ENCODE assay signal across 8 cellular contexts in the genomic region with DNA sequence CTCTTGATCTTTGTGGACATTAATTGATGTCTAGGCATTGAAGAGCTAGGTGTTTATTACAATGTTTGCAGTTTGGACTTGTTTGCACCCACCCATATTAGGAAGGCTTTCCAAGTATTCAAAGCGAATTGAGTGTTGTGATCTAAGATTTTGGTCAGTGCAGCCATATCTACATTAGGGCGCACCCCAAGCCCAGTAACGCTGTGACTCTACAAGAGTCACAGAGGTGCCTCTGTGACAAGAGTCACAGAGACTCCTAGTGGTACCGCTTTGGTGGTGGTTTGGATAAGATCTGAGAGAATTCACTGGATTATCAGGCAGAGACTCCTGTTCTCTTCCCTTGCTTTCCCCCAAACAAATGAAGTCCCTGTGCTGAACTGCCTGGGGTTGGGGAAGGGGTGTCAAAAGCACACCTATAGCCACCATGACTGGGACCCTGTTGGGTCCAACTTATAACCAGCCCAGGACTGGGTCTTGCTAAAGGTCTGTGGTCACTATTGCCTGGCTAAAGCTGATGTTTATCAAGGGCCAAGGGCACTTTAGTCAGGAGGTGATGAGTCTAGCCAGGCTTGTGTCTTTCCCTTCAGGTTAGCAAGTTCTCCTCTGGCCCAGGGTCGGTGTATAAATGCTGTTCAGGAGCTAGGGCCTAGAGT.
A peak's percentile ranks its signal among the peaks of the same experiment; 100 is the strongest.
DNase-seq lines count a peak whose midpoint lies in the region; ATAC-seq and TF ChIP-seq lines count a peak whose summit lies in the region.

No MANE protein-coding gene starts in this region.

- ATAC-seq in Right ventricle myocardium superior (ENCODE audit: poor library complexity): no peak
- ATAC-seq in GM21717 (IDR thresholded peaks at IDR 0.05; ENCODE audit: unreplicated experiment): peak; percentile 95
- peak; percentile 66 for ATAC-seq in foreskin keratinocyte
- peak; percentile 40 for ATAC-seq in stimulated activated naive CD8-positive, alpha-beta T cell treated with anti-CD3 and anti-CD28 coated beads, Interleukin-15, Interleukin-2, amounts not matched to agents 100 U/mL and 50 U/mL, for 24 hours

- H3K4me1 ChIP-seq in cardiac muscle cell (ENCODE audit: low read depth) (no peaks in the 10 kb centered on the region), foreskin keratinocyte (no peaks in the 10 kb centered on the region)

- H3K27ac ChIP-seq in cardiac muscle cell (no peak overlapping the region), foreskin keratinocyte (no peak overlapping the region)

- no peaks in the 10 kb centered on the region for H3K27me3 ChIP-seq in cardiac muscle cell
- no peaks in the 10 kb centered on the region for H3K27me3 ChIP-seq in foreskin keratinocyte

- TF ChIP-seq CTCF in cardiac muscle cell (IDR thresholded peaks at IDR 0.05; ENCODE audit: low read depth, low read length) (peak; percentile 10), foreskin keratinocyte (conservative IDR thresholded peaks at IDR 0.05) (peak; percentile 83)

- H3K4me3 ChIP-seq in cardiac muscle cell: no peak overlapping the region

- DNase-seq in cardiac muscle cell (ENCODE audit: low read depth in 1 of 2, low spot score in 1 of 2): peak; percentile 11 to 36
- no peak for DNase-seq in Right ventricle myocardium superior
- peak; percentile 6 for DNase-seq in HS-5 (ENCODE audit: low read depth)
- DNase-seq in SHP77 (lab: John Stamatoyannopoulos, UW): peak; percentile 40 to 56
- peak; percentile 22 to 49 for DNase-seq in foreskin keratinocyte
- peak; percentile 5 for DNase-seq in stimulated activated naive CD8-positive, alpha-beta T cell treated with anti-CD3 and anti-CD28 coated beads, Interleukin-15, Interleukin-2, amounts not matched to agents 100 U/mL and 50 U/mL, for 24 hours
- no peak for DNase-seq in stimulated activated CD4-positive, alpha-beta T cell treated with anti-CD3 and anti-CD28 coated beads, Interleukin-2, amount 100 ng/mL, for 24 hours

- intact Hi-C loops in Right ventricle myocardium superior (cut with DNase I): no loop called here

- H3K9me3 ChIP-seq in cardiac muscle cell (ENCODE audit: low read depth): no peaks in the 10 kb centered on the region

- no peaks in the 10 kb centered on the region for H3K36me3 ChIP-seq in cardiac muscle cell

Comparison
In these comparisons a context has a peak if more than half of its experiments do, and no peak if none do; other contexts are left out.
1. DNase-seq: peak in cardiac muscle cell (2 of 2), HS-5 (single experiment), SHP77 (2 of 2), foreskin keratinocyte (2 of 2) and stimulated activated naive CD8-positive, alpha-beta T cell treated with anti-CD3 and anti-CD28 coated beads, Interleukin-15, Interleukin-2, amounts not matched to agents 100 U/mL and 50 U/mL, for 24 hours (single experiment); none in Right ventricle myocardium superior (single experiment) and stimulated activated CD4-positive, alpha-beta T cell treated with anti-CD3 and anti-CD28 coated beads, Interleukin-2, amount 100 ng/mL, for 24 hours (0 of 2).